Comparison of ENCODE assay signal across 8 cellular contexts in genomic region chr2:86443601-86444000, GRCh38. TPM values are rescaled to one million over a fixed set of nuclear protein-coding genes. Genes with fewer than 3 reads are reported as not detected.
DNase-seq lines count a peak whose midpoint lies in the region; ATAC-seq, FAIRE-seq and TF ChIP-seq lines count a peak whose summit lies in the region.

No MANE protein-coding gene starts in this region.

- H3K9ac ChIP-seq in BLaER1: no peak overlapping the region

- peaks cover 64% of the 10 kb centered on the region for H4K20me1 ChIP-seq in BLaER1

- peaks cover 14% of the 10 kb centered on the region for H3K9me3 Mint-ChIP-seq in dendritic cell treated with granulocyte-macrophage colony-stimulating factor and Interleukin-4, amounts not matched to agents 40 ng/mL and 50 ng/mL, for 4 days
- H3K9me3 Mint-ChIP-seq in neural crest cell: peaks cover 3% of the 10 kb centered on the region

- peak overlapping the region; percentile 89 for H3K4me3 Mint-ChIP-seq in dendritic cell treated with granulocyte-macrophage colony-stimulating factor and Interleukin-4, amounts not matched to agents 40 ng/mL and 50 ng/mL, for 4 days
- H3K4me3 Mint-ChIP-seq in neural crest cell: peak overlapping the region; percentile 95

- H3K27ac ChIP-seq in BLaER1: no peak overlapping the region

- no peaks in the 10 kb centered on the region for H3K27me3 ChIP-seq in BLaER1

- intact Hi-C loops in dendritic cell treated with granulocyte-macrophage colony-stimulating factor and Interleukin-4, amounts not matched to agents 40 ng/mL and 50 ng/mL, for 4 days (cut with micrococcal nuclease): loop anchor here (5.0 kb wide), 2 partner anchors 46 to 246 kb away; partner anchors contain the start of genes IMMT and MRPL35

- no peak for ATAC-seq in GM18909 (IDR thresholded peaks at IDR 0.05; ENCODE audit: poor library complexity, unreplicated experiment)
- no peak for ATAC-seq in HG03280 (IDR thresholded peaks at IDR 0.05; ENCODE audit: unreplicated experiment)

- peak overlapping the region; percentile 99 for H3K27ac Mint-ChIP-seq in dendritic cell treated with granulocyte-macrophage colony-stimulating factor and Interleukin-4, amounts not matched to agents 40 ng/mL and 50 ng/mL, for 4 days
- H3K27ac Mint-ChIP-seq in neural crest cell (ENCODE audit: unreplicated experiment): peak overlapping the region; percentile 95

- H3K4me3 ChIP-seq in BLaER1: peak overlapping the region; percentile 84; the same call in 1 of the 2 replicates
- H3K4me3 ChIP-seq in NB4 (ENCODE audit: low read depth, low read length): peak overlapping the region; percentile 75

- TF ChIP-seq CTCF in NB4 (IDR thresholded peaks at IDR 0.05; ENCODE audit: low read depth, low read length): no peak
- no peak for TF ChIP-seq CTCF in neural crest cell (conservative IDR thresholded peaks at IDR 0.05)

- H3K36me3 ChIP-seq in BLaER1: peaks cover 51% of the 10 kb centered on the region

- no peak for FAIRE-seq in urothelium cell line (lab: Jason Lieb, UNC)

- DNase-seq in NB4 (ENCODE audit: low read depth) (no peak), neural crest cell (ENCODE audit: low read depth, low spot score) (no peak), urothelium cell line (ENCODE audit: low spot score) (no peak), amniotic stem cell (lab: John Stamatoyannopoulos, UW) (no peak)

- H3K4me1 ChIP-seq in BLaER1: peaks cover 17% of the 10 kb centered on the region

- H3K9me3 ChIP-seq in BLaER1: peaks cover 15% of the 10 kb centered on the region

- H3K36me3 Mint-ChIP-seq in dendritic cell treated with granulocyte-macrophage colony-stimulating factor and Interleukin-4, amounts not matched to agents 40 ng/mL and 50 ng/mL, for 4 days (ENCODE audit: low read depth): peaks cover 87% of the 10 kb centered on the region
- H3K36me3 Mint-ChIP-seq in neural crest cell (ENCODE audit: low read depth): peaks cover 7% of the 10 kb centered on the region

- H3K27me3 Mint-ChIP-seq in dendritic cell treated with granulocyte-macrophage colony-stimulating factor and Interleukin-4, amounts not matched to agents 40 ng/mL and 50 ng/mL, for 4 days: no peaks in the 10 kb centered on the region
- peaks cover 9% of the 10 kb centered on the region for H3K27me3 Mint-ChIP-seq in neural crest cell (ENCODE audit: low read depth)

- H3K4me1 Mint-ChIP-seq in dendritic cell treated with granulocyte-macrophage colony-stimulating factor and Interleukin-4, amounts not matched to agents 40 ng/mL and 50 ng/mL, for 4 days (ENCODE audit: low read depth): peaks cover 56% of the 10 kb centered on the region
- peaks cover 32% of the 10 kb centered on the region for H3K4me1 Mint-ChIP-seq in neural crest cell

- H3K4me2 ChIP-seq in BLaER1: peak overlapping the region; percentile 85

- TF ChIP-seq POLR2A in NB4 (IDR thresholded peaks at IDR 0.05; ENCODE audit: extremely low read depth, insufficient read length): no peak

RNA-seq across cellular contexts. Expression of gene KDM3A, which starts 2.4 kb away (rescaled TPM):
- 51.2 and 55.4 TPM in 2 replicates for total RNA-seq in neural crest cell
